In genomic region chr2:156670104-156670503, GRCh38 we compare ENCODE assay signal across 10 cellular contexts.
"Had no signal": no experiment of that assay in that cellular context is flagged by ENCODE, and none has a peak within 500 bp of the region (broad histone marks: within the 10 kb centered on the region; RNA-seq: fewer than 3 reads in every experiment).

No MANE protein-coding gene starts in this region.

- H3K36me3 ChIP-seq: HAP-1 had no signal

- H3K4me3 ChIP-seq: GM23338, HAP-1 had no signal

- H3K9me3 ChIP-seq: HAP-1 had no signal

- H3K27ac Mint-ChIP-seq: GM23338, HFFc6, IgD-negative memory B cell had no signal

- DNase-seq: H7, HFFc6, KG1 had no signal

- H3K4me3 Mint-ChIP-seq: GM23338, HFFc6, IgD-negative memory B cell had no signal

- H3K27ac ChIP-seq: HL-60 had no signal

- FAIRE-seq: H1, HepG2 had no signal

- ATAC-seq: GM23338, HCT116, HepG2 had no signal
